In the genomic region with DNA sequence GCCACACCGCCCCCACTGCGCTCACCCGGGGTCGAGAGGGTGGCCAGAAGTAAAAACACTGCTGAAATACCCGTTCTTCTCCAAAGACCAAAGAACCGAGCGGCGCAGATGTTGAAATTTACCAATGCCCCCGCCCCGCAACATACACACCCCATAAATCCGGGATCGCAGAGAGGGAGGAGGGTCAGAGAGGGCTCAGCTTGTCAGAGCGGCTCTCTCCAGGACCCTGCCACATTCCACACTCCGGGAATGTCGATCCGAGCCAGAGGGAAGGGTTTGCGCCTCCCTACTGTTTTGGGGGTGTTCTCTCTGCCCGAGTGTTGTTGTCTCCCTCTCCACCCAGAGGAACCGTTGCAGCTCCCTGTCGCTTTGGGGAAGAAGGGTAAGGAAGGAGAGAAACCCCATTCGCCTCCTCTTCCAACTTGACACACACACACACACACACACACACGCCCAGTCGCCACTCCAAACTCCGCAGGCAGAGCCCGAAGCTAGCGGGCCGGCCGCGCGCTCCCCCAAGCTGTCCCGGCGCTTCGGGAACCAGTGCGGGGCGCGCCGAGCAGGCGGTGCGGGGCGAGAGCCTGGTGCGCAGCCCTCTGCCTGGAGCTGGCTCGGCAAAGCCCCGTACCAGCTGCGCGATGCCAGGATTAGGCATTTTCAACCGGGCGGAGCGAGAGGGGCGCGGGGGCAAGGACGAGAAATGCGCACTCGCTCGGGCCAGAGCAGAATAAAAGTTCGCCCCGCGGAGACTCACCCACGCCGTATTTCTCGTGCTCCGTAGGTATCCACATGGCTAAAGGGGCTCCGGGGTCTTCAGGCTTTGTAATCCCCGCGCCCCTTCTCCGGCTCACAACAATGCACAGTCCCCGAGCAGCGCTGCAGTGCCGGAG, we compare ENCODE assay signal across 8 cellular contexts. TPM values are rescaled to one million over a fixed set of nuclear protein-coding genes. Genes with fewer than 3 reads are reported as not detected.
A peak's percentile ranks its signal among the peaks of the same experiment; 100 is the strongest.
DNase-seq lines count a peak whose midpoint lies in the region; ATAC-seq and TF ChIP-seq lines count a peak whose summit lies in the region.

No MANE protein-coding gene starts in this region.

- H3K4me1 ChIP-seq in CD8-positive, alpha-beta memory T cell (ENCODE audit: insufficient read depth, low read length) = peaks cover 19% of the 10 kb centered on the region
- H3K4me1 ChIP-seq in SJSA1 (replicated peaks) = peaks cover 9% of the 10 kb centered on the region; the same call in 1 of the 2 replicates
- peaks cover 0 to 29% of the 10 kb centered on the region in 2 donors for H3K4me1 ChIP-seq in right atrium auricular region

- POLR2A ChIA-PET in CD8-positive, alpha-beta memory T cell (lab: Charles Lee) = interaction anchor here (1.2 kb wide), 1 partner anchor 244 kb away, joined by 3 read pairs; a partner anchor contains a TSS

- no peaks in the 10 kb centered on the region for H3K36me3 ChIP-seq in CD8-positive, alpha-beta memory T cell (ENCODE audit: insufficient read depth, low read length)
- H3K36me3 ChIP-seq in SJSA1 (no peaks in the 10 kb centered on the region), right atrium auricular region (no peaks in the 10 kb centered on the region)

- no peaks in the 10 kb centered on the region for H3K9me3 ChIP-seq in CD8-positive, alpha-beta memory T cell (ENCODE audit: low read length)
- H3K9me3 ChIP-seq in SJSA1 (replicated peaks) (no peaks in the 10 kb centered on the region), right atrium auricular region (no peaks in the 10 kb centered on the region)

- H3K4me3 Mint-ChIP-seq in CD8-positive, alpha-beta memory T cell = peak overlapping the region; percentile 90 to 99 (median 96)

- H3K4me1 Mint-ChIP-seq in CD8-positive, alpha-beta memory T cell = peaks cover 33 to 47% (median 33%) of the 10 kb centered on the region in 3 donors

- H3K27me3 Mint-ChIP-seq in CD8-positive, alpha-beta memory T cell = peaks cover 17 to 32% of the 10 kb centered on the region in 2 donors

- no peak for TF ChIP-seq CTCF in right atrium auricular region (IDR thresholded peaks at IDR 0.05)

- intact Hi-C loops in posterior cingulate gyrus (cut with DNase I) = loop anchor here (5.0 to 10.0 kb wide), 4 partner anchors 43 to 451 kb away; no protein-coding TSS in a partner anchor

- peaks cover 24% of the 10 kb centered on the region for H3K27me3 ChIP-seq in CD8-positive, alpha-beta memory T cell (ENCODE audit: insufficient read depth, low read length, poor library complexity, severe bottlenecking)
- H3K27me3 ChIP-seq in SJSA1 (replicated peaks) (peaks cover 23% of the 10 kb centered on the region), right atrium auricular region (no peaks in the 10 kb centered on the region)

- peak; percentile 24 to 64 (median 31) for DNase-seq in CD8-positive, alpha-beta memory T cell
- DNase-seq in SJSA1 (ENCODE audit: low read depth in 1 of 2, low spot score in 2 of 2) (no peak), right atrium auricular region (ENCODE audit: low spot score) (no peak), posterior cingulate gyrus (peak; percentile 47 to 94 (median 54)), epidermal melanocyte (ENCODE audit: insufficient read length, low spot score) (no peak)

- CTCF ChIA-PET in CD8-positive, alpha-beta memory T cell (lab: Charles Lee) = interaction anchor here (1.3 to 1.5 kb wide), 2 partner anchors 10 to 58 kb away, joined by 3 read pairs; no protein-coding TSS in a partner anchor

- peak overlapping the region in 7 of 8 donors; percentile 15 to 86 (median 46) for H3K27ac Mint-ChIP-seq in CD8-positive, alpha-beta memory T cell

- ATAC-seq in GM19395 (IDR thresholded peaks at IDR 0.05; ENCODE audit: unreplicated experiment) (peak; percentile 17), HG03460 (IDR thresholded peaks at IDR 0.05; ENCODE audit: unreplicated experiment) (peak; percentile 8)

- peaks cover 0 to 4% (median 0%) of the 10 kb centered on the region in 5 donors for H3K9me3 Mint-ChIP-seq in CD8-positive, alpha-beta memory T cell

- peak overlapping the region; percentile 92 for H3K4me3 ChIP-seq in CD8-positive, alpha-beta memory T cell (ENCODE audit: low read length)
- H3K4me3 ChIP-seq in SJSA1 (peak overlapping the region; percentile 64), right atrium auricular region (peak overlapping the region; percentile 72 to 95)

- no peak overlapping the region for H3K27ac ChIP-seq in CD8-positive, alpha-beta memory T cell (ENCODE audit: low read depth, low read length)
- H3K27ac ChIP-seq in SJSA1 (no peak overlapping the region), angular gyrus (ENCODE audit: low read depth, low read length) (peak overlapping the region; percentile 94), right atrium auricular region (peak overlapping the region; percentile 74 to 81)

- H3K36me3 Mint-ChIP-seq in CD8-positive, alpha-beta memory T cell = peaks cover 0 to 9% (median 0%) of the 10 kb centered on the region in 3 donors

RNA-seq across cellular contexts. Expression of a gene that starts 0.6 kb away (rescaled TPM):
- total RNA-seq in CD8-positive, alpha-beta memory T cell = 1 to 10 TPM; 1.2 TPM
- polyA plus RNA-seq in CD8-positive, alpha-beta memory T cell = not detected
- total RNA-seq in SJSA1 (2014; rRNA removed; shearing (Covaris generic)) = 1.3 and 1.5 TPM in 2 replicates
- 10 to 100 TPM; 12.3 to 17.8 TPM for total RNA-seq in right atrium auricular region

RNA-seq across cellular contexts. Expression of a gene that starts 0.9 kb away (rescaled TPM):
- 10 to 100 TPM; 13.5 to 14.7 TPM for total RNA-seq in CD8-positive, alpha-beta memory T cell
- 20.6 TPM for polyA plus RNA-seq in CD8-positive, alpha-beta memory T cell
- total RNA-seq in SJSA1 (2014; rRNA removed; shearing (Covaris generic)) = 14.7 and 20.6 TPM in 2 replicates
- 10 to 100 TPM; 15.9 to 29.8 TPM for total RNA-seq in right atrium auricular region

Comparison
In these comparisons a context has a peak if more than half of its experiments do, and no peak if none do; other contexts are left out.
1. DNase-seq: peak in CD8-positive, alpha-beta memory T cell (5 of 5) and posterior cingulate gyrus (10 of 10); none in SJSA1 (0 of 2), right atrium auricular region (single experiment) and epidermal melanocyte (single experiment).
2. H3K27ac ChIP-seq: peak in angular gyrus (single experiment) and right atrium auricular region (2 of 2); none in CD8-positive, alpha-beta memory T cell (single experiment) and SJSA1 (single experiment).
3. Peak in every context shown above with its lines, with median percentiles within 50 percentile points of each other: H3K4me3 ChIP-seq.